In genomic region chr13:113618455-113618854, GRCh38 we compare ENCODE assay signal across 1 cellular context.
TF ChIP-seq lines count a peak whose summit lies in the region.

No MANE protein-coding gene starts in this region.

TF ChIP-seq in WTC11, 78 proteins besides CTCF, POLR2A, EP300 and RAD21 (continued from another document):
- TF ChIP-seq E2F4 (CRISPR knock-in tag; IDR thresholded peaks at IDR 0.05; ENCODE audit: borderline replicate concordance, low read depth) (no peak), GTF2I (CRISPR knock-in tag; conservative IDR thresholded peaks at IDR 0.05) (no peak), ESRRA (CRISPR knock-in tag; IDR thresholded peaks at IDR 0.05; ENCODE audit: borderline replicate concordance) (no peak), FOXP4 (CRISPR knock-in tag; IDR thresholded peaks at IDR 0.05) (no peak), ZBTB43 (CRISPR knock-in tag; IDR thresholded peaks at IDR 0.05) (no peak), AR (CRISPR knock-in tag; IDR thresholded peaks at IDR 0.05) (no peak), ZNF423 (CRISPR knock-in tag; IDR thresholded peaks at IDR 0.05) (no peak), IRF2 (CRISPR knock-in tag; IDR thresholded peaks at IDR 0.05; ENCODE audit: borderline replicate concordance, low read depth) (no peak), GRHL2 (CRISPR knock-in tag; IDR thresholded peaks at IDR 0.05; ENCODE audit: insufficient replicate concordance, severe bottlenecking) (no peak)
TF ChIP-seq in WTC11: peak in this region for 0.
